7 cellular contexts compared by ENCODE assay signal in the genomic region with DNA sequence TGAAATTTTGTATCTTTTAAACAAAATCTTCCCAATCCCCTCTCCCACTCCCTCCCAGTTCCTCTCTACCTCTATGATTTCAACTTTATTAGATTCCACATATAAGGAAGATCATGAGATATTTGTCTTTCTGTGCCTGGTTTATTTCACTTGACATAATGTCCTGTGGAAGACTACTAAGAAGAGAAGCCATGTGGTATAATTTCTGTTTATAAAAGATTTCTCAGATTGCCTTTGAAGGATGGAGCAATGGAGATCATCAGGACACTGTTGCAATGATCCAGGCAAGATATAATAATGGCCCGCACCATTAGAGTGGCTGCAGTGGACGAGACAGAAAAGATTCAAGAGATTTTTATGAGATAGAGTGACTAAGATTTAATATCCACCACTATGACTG. TPM values are rescaled to one million over a fixed set of nuclear protein-coding genes. Genes with fewer than 3 reads are reported as not detected.
"Had no signal": no experiment of that assay in that cellular context is flagged by ENCODE, and none has a peak within 500 bp of the region (broad histone marks: within the 10 kb centered on the region; RNA-seq: fewer than 3 reads in every experiment).

No MANE protein-coding gene starts in this region.

- DNase-seq: IMR-90 had no signal

- H3K27ac ChIP-seq: HL-60 had no signal

- H3K4me3 ChIP-seq: K562 had no signal

- ATAC-seq: K562 had no signal

RNA-seq across cellular contexts. Expression of a gene that starts 13.1 kb away (rescaled TPM):
- total RNA-seq: HepG2, HT-29, HT1080, IMR-90, K562 had no signal
- polyA plus RNA-seq: HepG2, IgD-negative memory B cell, IMR-90, K562 had no signal
